In genomic region chr7:95558866-95559265, GRCh38 we compare ENCODE assay signal across 21 cellular contexts. TPM values are rescaled to one million over a fixed set of nuclear protein-coding genes. Genes with fewer than 3 reads are reported as not detected.
"Had no signal": no experiment of that assay in that cellular context is flagged by ENCODE, and none has a peak within 500 bp of the region (broad histone marks: within the 10 kb centered on the region; RNA-seq: fewer than 3 reads in every experiment).

No MANE protein-coding gene starts in this region.

- ATAC-seq: activated CD8-positive, alpha-beta memory T cell treated with anti-CD3 and anti-CD28 coated beads, Interleukin-2, amount 10 ng/mL, durations not matched to agents 7 days and 5 days; activated naive CD4-positive, alpha-beta T cell treated with anti-CD3 and anti-CD28 coated beads, Interleukin-2, amount 50 U/mL, for 72 hours; activated naive CD8-positive, alpha-beta T cell treated with anti-CD3 and anti-CD28 coated beads, Interleukin-2, amount 50 U/mL, for 24 hours; PC-3 had no signal

- H3K36me3 ChIP-seq: ascending aorta had no signal

- DNase-seq: activated B cell treated with CpG ODN at 0.5 μM for 24 hours; activated CD4-positive, alpha-beta T cell treated with anti-CD3 and anti-CD28 coated beads for 1 hour; activated CD4-positive, alpha-beta T cell treated with anti-CD3 and anti-CD28 coated beads, Interleukin-2, amount 10 ng/mL, durations not matched to agents 24 days and 14 days; activated CD4-positive, alpha-beta T cell treated with anti-CD3 and anti-CD28 coated beads, Interleukin-2, amount 50 U/mL, for 48 hours; activated CD8-positive, alpha-beta memory T cell treated with anti-CD3 and anti-CD28 coated beads, Interleukin-2, amount 10 ng/mL, durations not matched to agents 7 days and 5 days; activated effector memory CD4-positive, alpha-beta T cell treated with anti-CD3 and anti-CD28 coated beads, Interleukin-2, amount 50 U/mL, for 16 hours; activated naive CD4-positive, alpha-beta T cell treated with Interleukin-2 at 50 U/mL for 16 hours; activated naive CD8-positive, alpha-beta T cell treated with anti-CD3 and anti-CD28 coated beads, Interleukin-2, amount 50 U/mL, for 24 hours; activated T-cell treated with anti-CD3 and anti-CD28 coated beads, Interleukin-2, amount 50 U/mL, for 24 hours; amniotic stem cell; NCI-H1092; NCI-H1417; NCI-H1930; NCI-H2171; NCI-H2227 treated with DMSO at 0.1 percent for 48 hours; NCI-H526; PC-3; SHP77 had no signal

- H3K27me3 ChIP-seq: ascending aorta had no signal

- H3K9me3 ChIP-seq: ascending aorta had no signal

- H3K4me1 ChIP-seq: ascending aorta had no signal

- H3K27ac ChIP-seq: ascending aorta, KMS-11 had no signal

- H3K9ac ChIP-seq: KMS-11 had no signal

- H3K4me3 ChIP-seq: ascending aorta had no signal

RNA-seq across cellular contexts. Expression of gene PDK4, which starts 37.5 kb away (rescaled TPM):
- total RNA-seq: activated CD4-positive, alpha-beta T cell treated with anti-CD3 and anti-CD28 coated beads, Interleukin-2, amount 10 ng/mL, durations not matched to agents 24 days and 14 days; activated CD8-positive, alpha-beta memory T cell treated with anti-CD3 and anti-CD28 coated beads, Interleukin-2, amount 10 ng/mL, durations not matched to agents 7 days and 5 days; activated naive CD4-positive, alpha-beta T cell treated with anti-CD3 and anti-CD28 coated beads, Interleukin-2, amount 50 U/mL, for 72 hours had no signal
